In the genomic region with DNA sequence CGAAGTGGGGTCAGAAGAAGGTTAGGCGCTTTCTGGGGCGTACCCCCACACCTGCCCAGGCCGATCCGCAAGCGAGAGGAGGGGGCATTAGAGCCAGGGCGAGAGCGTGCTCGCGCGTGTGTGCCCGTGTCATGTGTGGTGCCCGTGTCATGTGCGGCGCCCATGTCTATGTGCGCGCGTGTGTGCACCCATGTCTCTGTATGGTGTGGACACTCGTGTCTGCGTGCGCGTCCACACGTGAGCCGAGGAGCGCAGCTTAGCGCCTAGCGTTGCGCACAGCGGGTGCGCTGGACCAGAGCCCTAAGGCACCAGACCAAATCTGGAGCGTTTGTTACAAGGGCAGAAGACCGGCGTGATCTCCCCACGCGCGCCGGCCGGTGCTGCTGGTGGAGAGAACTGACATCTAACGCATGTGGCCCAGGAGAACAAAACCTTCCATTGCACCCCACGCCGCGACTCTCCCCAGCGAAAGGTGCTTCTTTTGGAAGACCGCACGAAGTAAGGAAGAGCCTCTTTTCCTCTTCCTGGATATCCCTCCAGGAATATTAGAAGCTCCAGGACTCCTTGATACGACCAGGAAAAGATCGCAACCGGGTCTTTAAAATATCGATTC, we compare ENCODE assay signal across 8 cellular contexts. TPM values are rescaled to one million over a fixed set of nuclear protein-coding genes. Genes with fewer than 3 reads are reported as not detected.
DNase-seq lines count a peak whose midpoint lies in the region; ATAC-seq lines count a peak whose summit lies in the region.

No MANE protein-coding gene starts in this region.

- H2AK5ac ChIP-seq in mesenchymal stem cell (ENCODE audit: low read length, severe bottlenecking) = no peak overlapping the region

- no peak overlapping the region for H2BK120ac ChIP-seq in mesenchymal stem cell (ENCODE audit: low read depth, low read length)

- no peak overlapping the region for H4K91ac ChIP-seq in mesenchymal stem cell (ENCODE audit: low read length)

- H2BK5ac ChIP-seq in mesenchymal stem cell (ENCODE audit: low read depth, low read length, poor library complexity, severe bottlenecking) = no peak overlapping the region

- peak; percentile 57 for ATAC-seq in Right ventricle myocardium inferior
- ATAC-seq in HG03139 (IDR thresholded peaks at IDR 0.05; ENCODE audit: unreplicated experiment) = peak; percentile 15
- no peak for ATAC-seq in GM18519 (IDR thresholded peaks at IDR 0.05; ENCODE audit: low FRiP score, unreplicated experiment)

- H3K36me3 ChIP-seq in ectodermal cell (ENCODE audit: control insufficient read depth, insufficient read depth, low read length) = no peaks in the 10 kb centered on the region
- H3K36me3 ChIP-seq in mesenchymal stem cell (ENCODE audit: control insufficient read depth in 1 of 2, insufficient read depth in 2 of 2, low read depth in 1 of 2, low read length in 2 of 2) = no peaks in the 10 kb centered on the region

- no peak overlapping the region for H2BK12ac ChIP-seq in mesenchymal stem cell (ENCODE audit: low read length in 2 of 2)

- peak overlapping the region; percentile 91 for H3K4me2 ChIP-seq in mesenchymal stem cell (ENCODE audit: low read length, poor library complexity, severe bottlenecking)

- H3K27me3 ChIP-seq in ectodermal cell (ENCODE audit: control insufficient read depth, insufficient read depth, low read length, poor library complexity, severe bottlenecking) (peaks cover 39% of the 10 kb centered on the region), mesenchymal stem cell (ENCODE audit: control insufficient read depth in 1 of 2, insufficient read depth in 1 of 2, low read length in 2 of 2) (no peaks in the 10 kb centered on the region)

- H3K18ac ChIP-seq in mesenchymal stem cell (ENCODE audit: low read depth in 1 of 2, low read length in 2 of 2) = peak overlapping the region in 1 of 2 experiments; percentile 46

- H2AFZ ChIP-seq in mesenchymal stem cell (ENCODE audit: low read depth, low read length) = peak overlapping the region; percentile 60

- H3K4me1 ChIP-seq in ectodermal cell (ENCODE audit: control insufficient read depth, insufficient read depth, low read length) = peaks cover 21% of the 10 kb centered on the region
- H3K4me1 ChIP-seq in mesenchymal stem cell (ENCODE audit: control insufficient read depth, insufficient read depth, low read depth, low read length) = peaks cover 21% of the 10 kb centered on the region

- H3K23ac ChIP-seq in mesenchymal stem cell (ENCODE audit: low read length in 2 of 2) = peak overlapping the region in 1 of 2 experiments; percentile 97

- intact Hi-C loops in Right ventricle myocardium inferior (cut with DNase I) = no loop called here
- intact Hi-C loops in cardiac septum (cut with DNase I) = no loop called here

- peak; percentile 64 for DNase-seq in Right ventricle myocardium inferior (ENCODE audit: missing footprints)
- no peak for DNase-seq in cardiac septum (ENCODE audit: low spot score)
- DNase-seq in activated CD4-positive, alpha-beta T cell treated with anti-CD3 and anti-CD28 coated beads for 4 hours = peak; percentile 2 to 12
- DNase-seq in mesenchymal stem cell = peak; percentile 40
- DNase-seq in stimulated activated naive CD4-positive, alpha-beta T cell (lab: John Stamatoyannopoulos, UW) = peak in 4 of 6 experiments; percentile 4 to 43 (median 13)

- peak overlapping the region in 1 of 2 experiments; percentile 68 for H3K14ac ChIP-seq in mesenchymal stem cell (ENCODE audit: low read length in 2 of 2)

- 2% methylated on average over 49 of the region's 49 CpGs for WGBS in ectodermal cell, 2 experiments
- 3% methylated on average over 49 of the region's 49 CpGs for WGBS in mesenchymal stem cell

- H3K27ac ChIP-seq in ectodermal cell (ENCODE audit: insufficient read depth, low read depth, low read length, poor library complexity, severe bottlenecking) = no peak overlapping the region
- no peak overlapping the region for H3K27ac ChIP-seq in mesenchymal stem cell (ENCODE audit: low read length, poor library complexity, severe bottlenecking)

- H3K9ac ChIP-seq in mesenchymal stem cell (ENCODE audit: low read length) = peak overlapping the region; percentile 87

- peak overlapping the region; percentile 33 for H3K4me3 ChIP-seq in ectodermal cell (ENCODE audit: insufficient read depth, low read depth, low read length)
- H3K4me3 ChIP-seq in mesenchymal stem cell (ENCODE audit: insufficient read depth in 1 of 2, low read depth in 1 of 2, low read length in 2 of 2) = peak overlapping the region; percentile 45 to 84

- no peaks in the 10 kb centered on the region for H3K9me3 ChIP-seq in ectodermal cell (ENCODE audit: control insufficient read depth, low read length)
- no peaks in the 10 kb centered on the region for H3K9me3 ChIP-seq in mesenchymal stem cell (ENCODE audit: control insufficient read depth, low read length)

- H4K8ac ChIP-seq in mesenchymal stem cell (ENCODE audit: low read length) = no peak overlapping the region

- no peak overlapping the region for H2BK15ac ChIP-seq in mesenchymal stem cell (ENCODE audit: low read depth, poor library complexity, severe bottlenecking)

- no peaks in the 10 kb centered on the region for H3K79me1 ChIP-seq in mesenchymal stem cell (replicated peaks; ENCODE audit: low read length, poor library complexity, severe bottlenecking)

- no peak overlapping the region for H3K4ac ChIP-seq in mesenchymal stem cell (ENCODE audit: low read depth in 1 of 2, low read length in 2 of 2)

RNA-seq across cellular contexts. Expression of a gene that starts 0.6 kb away (rescaled TPM):
- 0.14 TPM for total RNA-seq in Right ventricle myocardium inferior
- 0.08 TPM for total RNA-seq in cardiac septum
- not detected for polyA plus RNA-seq in ectodermal cell (2013, experiment 1 of 4)
- polyA plus RNA-seq in ectodermal cell (2013, experiment 2 of 4) = not detected
- not detected for polyA plus RNA-seq in ectodermal cell (2013, experiment 3 of 4)
- polyA plus RNA-seq in ectodermal cell (2013, experiment 4 of 4) = not detected
- polyA plus RNA-seq in mesenchymal stem cell (2013, experiment 1 of 2) = 0.11 TPM
- 0.10 TPM for polyA plus RNA-seq in mesenchymal stem cell (2013, experiment 2 of 2)
